Comparison of ENCODE assay signal across 32 cellular contexts in genomic region chr7:124887247-124887646, GRCh38.
"Had no signal": no experiment of that assay in that cellular context is flagged by ENCODE, and none has a peak within 500 bp of the region (broad histone marks: within the 10 kb centered on the region; RNA-seq: fewer than 3 reads in every experiment).

No MANE protein-coding gene starts in this region.

- DNase-seq: activated B cell treated with CpG ODN at 0.5 μM for 24 hours; activated CD4-positive, alpha-beta memory T cell treated with anti-CD3 and anti-CD28 coated beads for 36 hours; activated CD4-positive, alpha-beta T cell treated with anti-CD3 and anti-CD28 coated beads for 4 hours; activated CD4-positive, alpha-beta T cell treated with anti-CD3 and anti-CD28 coated beads, Interleukin-2, amount 10 ng/mL, durations not matched to agents 24 days and 14 days; activated CD4-positive, alpha-beta T cell treated with anti-CD3 and anti-CD28 coated beads, Interleukin-2, amount 50 U/mL, for 1 hour; activated CD4-positive, alpha-beta T cell treated with anti-CD3 and anti-CD28 coated beads, Interleukin-2, amount 50 U/mL, for 4 hours; activated CD4-positive, CD25-positive, alpha-beta regulatory T cell treated with anti-CD3 and anti-CD28 coated beads, Interleukin-2, amount 50 U/mL, for 72 hours; activated CD8-positive, alpha-beta memory T cell treated with anti-CD3 and anti-CD28 coated beads, Interleukin-2, amount 50 U/mL, for 4 hours; activated CD8-positive, alpha-beta T cell treated with anti-CD3 and anti-CD28 coated beads for 36 hours; activated effector memory CD4-positive, alpha-beta T cell treated with anti-CD3 and anti-CD28 coated beads, Interleukin-2, amount 50 U/mL, for 16 hours; activated gamma-delta T cell treated with Interleukin-2 at 50 U/mL for 16 hours; activated naive CD4-positive, alpha-beta T cell; activated naive CD4-positive, alpha-beta T cell treated with anti-CD3 and anti-CD28 coated beads for 36 hours; activated naive CD4-positive, alpha-beta T cell treated with anti-CD3 and anti-CD28 coated beads, Interleukin-2, amount 50 U/mL, for 16 hours; activated naive CD8-positive, alpha-beta T cell treated with anti-CD3 and anti-CD28 coated beads for 36 hours; activated T-cell treated with anti-CD3 and anti-CD28 coated beads for 4 hours; activated T-cell treated with anti-CD3 and anti-CD28 coated beads, Interleukin-2, amount 50 U/mL, for 1 hour; activated T-cell treated with anti-CD3 and anti-CD28 coated beads, Interleukin-2, amount 50 U/mL, for 4 hours; activated T-cell treated with anti-CD3 and anti-CD28 coated beads, Interleukin-2, amount 50 U/mL, for 72 hours; adrenal gland; amniotic stem cell; aorta; body of pancreas; brain microvascular endothelial cell; central memory CD4-positive, alpha-beta T cell; T-helper 2 cell; T-helper 9 cell had no signal

- H3K27me3 ChIP-seq: adrenal gland, body of pancreas, brain microvascular endothelial cell, breast epithelium had no signal

- FAIRE-seq: astrocyte had no signal

- H3K4me3 ChIP-seq: adrenal gland, body of pancreas, breast epithelium had no signal

- H3K4me1 ChIP-seq: adrenal gland, body of pancreas, breast epithelium had no signal

- H3K9me3 ChIP-seq: adrenal gland, body of pancreas, breast epithelium had no signal

- ATAC-seq: activated CD8-positive, alpha-beta T cell treated with anti-CD3 and anti-CD28 coated beads for 36 hours; activated naive CD4-positive, alpha-beta T cell treated with anti-CD3 and anti-CD28 coated beads, Interleukin-2, amount 50 U/mL, for 72 hours; activated T-cell treated with anti-CD3 and anti-CD28 coated beads, Interleukin-2, amount 50 U/mL, for 4 hours; activated T-cell treated with anti-CD3 and anti-CD28 coated beads, Interleukin-2, amount 50 U/mL, for 72 hours; activated T-helper 17 cell treated with anti-CD3 and anti-CD28 coated beads, Interleukin-2, amount 50 U/mL, for 72 hours; body of pancreas had no signal

- H3K27ac ChIP-seq: adrenal gland, body of pancreas, brain microvascular endothelial cell, breast epithelium, VCaP had no signal

- H3K36me3 ChIP-seq: brain microvascular endothelial cell had no signal
